In the genomic region with DNA sequence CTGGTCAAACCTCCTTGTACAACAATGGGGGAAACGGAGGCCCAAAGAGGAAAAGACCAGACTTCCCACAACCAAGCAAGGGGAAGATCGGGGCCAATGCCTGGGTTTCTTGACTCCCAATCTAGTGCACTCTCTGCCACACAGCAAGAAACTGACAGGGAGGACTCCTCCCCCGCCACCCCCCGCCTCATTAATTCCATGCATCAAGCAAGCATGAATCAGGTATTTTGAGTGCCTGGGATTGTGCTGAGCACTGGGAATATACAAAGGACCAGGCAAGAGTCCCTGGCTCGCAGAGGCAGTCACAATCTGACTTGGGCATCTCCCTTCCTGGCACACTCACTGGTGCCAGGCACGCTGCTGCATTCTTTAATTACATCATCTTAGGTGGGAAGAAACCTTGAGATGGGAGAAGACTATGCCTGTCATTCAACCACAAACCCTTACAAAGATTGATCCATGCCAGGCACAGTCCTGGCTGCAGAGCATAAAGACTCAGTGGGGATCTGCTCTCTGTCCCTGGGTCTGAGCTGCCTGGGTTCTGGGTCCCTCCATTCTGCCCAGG, we compare ENCODE assay signal across 22 cellular contexts. TPM values are rescaled to one million over a fixed set of nuclear protein-coding genes. Genes with fewer than 3 reads are reported as not detected.
DNase-seq lines count a peak whose midpoint lies in the region; ATAC-seq and TF ChIP-seq lines count a peak whose summit lies in the region.
"Had no signal": no experiment of that assay in that cellular context is flagged by ENCODE, and none has a peak within 500 bp of the region (broad histone marks: within the 10 kb centered on the region; RNA-seq: fewer than 3 reads in every experiment).

No MANE protein-coding gene starts in this region.

- H3K36me3 ChIP-seq in mammary epithelial cell (ENCODE audit: insufficient read depth, low read length) (no peaks in the 10 kb centered on the region), HAP-1 (replicated peaks) (no peaks in the 10 kb centered on the region), upper lobe of left lung (no peaks in the 10 kb centered on the region)
- no peaks in the 10 kb centered on the region for H3K36me3 ChIP-seq in naive thymus-derived CD4-positive, alpha-beta T cell (ENCODE audit: control insufficient read depth in 2 of 3, insufficient read depth in 3 of 3, low read length in 3 of 3)
- H3K36me3 ChIP-seq: BE2C; BLaER1 treated with 17β-estradiol and CSF1 and Interleukin-3, amounts not matched to agents 10 nM and 100 nM had no signal

- BruUV-seq in mammary epithelial cell (replicated peaks; lab: Mats Ljungman, UMichigan) (no TSS peak), MCF 10A (replicated peaks; lab: Mats Ljungman, UMichigan) (no TSS peak)

- in situ Hi-C loops in mammary epithelial cell (cut with MboI; ENCODE audit: low sequenced_read_pairs in 2 of 2) (loop anchor here in 1 of 2 donors (10.0 kb wide), 1 partner anchor 199 kb away; a partner anchor contains a TSS), HAP-1 (cut with MboI; ENCODE audit: low sequenced_read_pairs) (no loop called here)

- TF ChIP-seq EP300 in upper lobe of left lung (IDR thresholded peaks at IDR 0.05), result no peak

- TF ChIP-seq POLR2A in upper lobe of left lung (IDR thresholded peaks at IDR 0.05), result no peak

- DNase-seq in mammary epithelial cell (peak; percentile 17), MCF 10A (ENCODE audit: unreplicated experiment) (no peak), head of caudate nucleus (peak in 30 of 42 donors; percentile 18 to 71 (median 48)), right cardiac atrium (no peak), HAP-1 (ENCODE audit: low spot score in 2 of 2) (no peak), upper lobe of left lung (no peak)
- no peak for DNase-seq in naive thymus-derived CD4-positive, alpha-beta T cell
- DNase-seq in stimulated activated effector memory CD8-positive, alpha-beta T cell treated with anti-CD3 and anti-CD28 coated beads, Interleukin-12 subunit alpha, Interleukin-12 subunit beta, amount 100 ng/mL, for 72 hours (ENCODE audit: low spot score in 2 of 2), result no peak
- DNase-seq: 8988T; ACHN; AML-193; BE2C; CD4-positive, alpha-beta T cell; CD8-positive, alpha-beta memory T cell; DMS 273 treated with DMSO at 0.1 percent for 48 hours; DMS79 treated with DMSO at 0.1 percent for 48 hours; GF-D8; GOT3; HCEC 1CT had no signal

- no peaks in the 10 kb centered on the region for H3K9me3 Mint-ChIP-seq in MCF 10A (ENCODE audit: unreplicated experiment)
- H3K9me3 Mint-ChIP-seq in naive thymus-derived CD4-positive, alpha-beta T cell, result no peaks in the 10 kb centered on the region
- no peaks in the 10 kb centered on the region for H3K9me3 Mint-ChIP-seq in stimulated activated effector memory CD8-positive, alpha-beta T cell treated with anti-CD3 and anti-CD28 coated beads, Interleukin-12 subunit alpha, Interleukin-12 subunit beta, amount 100 ng/mL, for 72 hours
- H3K9me3 Mint-ChIP-seq: CD14-positive monocyte; CD4-positive, alpha-beta T cell; CD8-positive, alpha-beta memory T cell had no signal

- H3K4me2 ChIP-seq in mammary epithelial cell (ENCODE audit: insufficient read depth, low read depth, low read length), result no peak overlapping the region
- H3K4me2 ChIP-seq: A549; BLaER1 treated with 17β-estradiol and CSF1 and Interleukin-3, amounts not matched to agents 10 nM and 100 nM had no signal

- no peaks in the 10 kb centered on the region for H3K27me3 Mint-ChIP-seq in MCF 10A (ENCODE audit: insufficient read depth, unreplicated experiment)
- H3K27me3 Mint-ChIP-seq in naive thymus-derived CD4-positive, alpha-beta T cell, result no peaks in the 10 kb centered on the region
- H3K27me3 Mint-ChIP-seq: CD4-positive, alpha-beta T cell had no signal

- H4K20me1 ChIP-seq in mammary epithelial cell (ENCODE audit: insufficient read depth, low read length), result no peaks in the 10 kb centered on the region
- H4K20me1 ChIP-seq: BLaER1 treated with 17β-estradiol and CSF1 and Interleukin-3, amounts not matched to agents 10 nM and 100 nM had no signal

- H3K9me3 ChIP-seq in mammary epithelial cell (replicated peaks; ENCODE audit: insufficient read depth, low read length) (no peaks in the 10 kb centered on the region), right cardiac atrium (ENCODE audit: control insufficient read depth, low read length) (no peaks in the 10 kb centered on the region), HAP-1 (no peaks in the 10 kb centered on the region), upper lobe of left lung (no peaks in the 10 kb centered on the region)
- no peaks in the 10 kb centered on the region for H3K9me3 ChIP-seq in naive thymus-derived CD4-positive, alpha-beta T cell (ENCODE audit: control insufficient read depth in 2 of 3, low read length in 3 of 3)
- H3K9me3 ChIP-seq: A549; BE2C; BLaER1 treated with 17β-estradiol and CSF1 and Interleukin-3, amounts not matched to agents 10 nM and 100 nM had no signal

- no peak overlapping the region for H3K9ac ChIP-seq in mammary epithelial cell (ENCODE audit: insufficient read depth, low read length)
- H3K9ac ChIP-seq: BLaER1 treated with 17β-estradiol and CSF1 and Interleukin-3, amounts not matched to agents 10 nM and 100 nM had no signal

- H3K27me3 ChIP-seq in mammary epithelial cell (ENCODE audit: insufficient read depth, low read length), result no peaks in the 10 kb centered on the region
- no peaks in the 10 kb centered on the region for H3K27me3 ChIP-seq in naive thymus-derived CD4-positive, alpha-beta T cell (ENCODE audit: control insufficient read depth in 2 of 2, insufficient read depth in 2 of 2, low read length in 2 of 2)
- H3K27me3 ChIP-seq in right cardiac atrium (ENCODE audit: control insufficient read depth, insufficient read depth), result no peaks in the 10 kb centered on the region
- no peaks in the 10 kb centered on the region for H3K27me3 ChIP-seq in HAP-1 (ENCODE audit: low read depth)
- H3K27me3 ChIP-seq in upper lobe of left lung, result no peaks in the 10 kb centered on the region

- H3K4me3 ChIP-seq in mammary epithelial cell (replicated peaks in 1 of 3; ENCODE audit: insufficient read depth in 1 of 3, low read depth in 2 of 3, low read length in 3 of 3) (no peak overlapping the region), right cardiac atrium (ENCODE audit: low read length) (no peak overlapping the region), HAP-1 (no peak overlapping the region), upper lobe of left lung (no peak overlapping the region)
- no peak overlapping the region for H3K4me3 ChIP-seq in naive thymus-derived CD4-positive, alpha-beta T cell (ENCODE audit: low read length)
- H3K4me3 ChIP-seq: A549; BLaER1 treated with 17β-estradiol and CSF1 and Interleukin-3, amounts not matched to agents 10 nM and 100 nM had no signal

- 49% methylated on average over 6 of the region's 6 CpGs for WGBS in mammary epithelial cell (ENCODE audit: low coverage, missing lambda C conversion rate)
- WGBS in right cardiac atrium, result 84% methylated on average over 6 of the region's 6 CpGs
- 81 to 86% methylated on average over 6 of the region's 6 CpGs for WGBS in upper lobe of left lung, 2 donors

- H3K4me1 ChIP-seq in mammary epithelial cell (ENCODE audit: insufficient read depth, low read length) (peaks cover 4% of the 10 kb centered on the region), right cardiac atrium (ENCODE audit: control insufficient read depth, insufficient read depth, low read length) (no peaks in the 10 kb centered on the region), HAP-1 (peaks cover 4% of the 10 kb centered on the region; the same call in 1 of the 2 replicates), upper lobe of left lung (peaks cover 13 to 24% (median 16%) of the 10 kb centered on the region in 4 donors)
- H3K4me1 ChIP-seq in naive thymus-derived CD4-positive, alpha-beta T cell (ENCODE audit: control insufficient read depth in 2 of 2, insufficient read depth in 2 of 2, low read length in 2 of 2), result peaks cover 14 to 31% of the 10 kb centered on the region in 2 donors

- no peaks in the 10 kb centered on the region for H3K79me2 ChIP-seq in mammary epithelial cell (ENCODE audit: insufficient read depth, low read length)

- no peak for TF ChIP-seq CTCF in mammary epithelial cell (conservative IDR thresholded peaks at IDR 0.05 in 1 of 2, IDR thresholded peaks at IDR 0.05 in 1 of 2; ENCODE audit: extremely low read depth in 1 of 2, insufficient read depth in 1 of 2, low read depth in 1 of 2, low read length in 2 of 2)
- TF ChIP-seq CTCF in MCF 10A (IDR thresholded peaks at IDR 0.05; ENCODE audit: unreplicated experiment), result no peak
- no peak for TF ChIP-seq CTCF in upper lobe of left lung (IDR thresholded peaks at IDR 0.05)

- H3K27ac ChIP-seq in mammary epithelial cell (ENCODE audit: insufficient read depth, low read depth, low read length) (no peak overlapping the region), right cardiac atrium (ENCODE audit: low read length) (no peak overlapping the region), upper lobe of left lung (no peak overlapping the region)
- H3K27ac ChIP-seq in naive thymus-derived CD4-positive, alpha-beta T cell (ENCODE audit: low read depth, low read length), result no peak overlapping the region
- H3K27ac ChIP-seq: A549; BLaER1 treated with 17β-estradiol and CSF1 and Interleukin-3, amounts not matched to agents 10 nM and 100 nM had no signal

- dilution Hi-C loops in mammary epithelial cell (cut with HindIII; ENCODE audit: low sequenced_read_pairs), result loop anchor here (5.0 to 10.0 kb wide), 3 partner anchors 43 to 309 kb away; a partner anchor contains a TSS

- no peaks in the 10 kb centered on the region for H3K36me3 Mint-ChIP-seq in MCF 10A (ENCODE audit: insufficient read depth, unreplicated experiment)
- peaks cover 0 to 1% (median 0%) of the 10 kb centered on the region in 5 donors for H3K36me3 Mint-ChIP-seq in naive thymus-derived CD4-positive, alpha-beta T cell
- peaks cover 6% of the 10 kb centered on the region for H3K36me3 Mint-ChIP-seq in stimulated activated effector memory CD8-positive, alpha-beta T cell treated with anti-CD3 and anti-CD28 coated beads, Interleukin-12 subunit alpha, Interleukin-12 subunit beta, amount 100 ng/mL, for 72 hours

- POLR2A ChIA-PET in MCF 10A (lab: Yijun Ruan, JAX), result interaction anchor here (4.4 kb wide), 1 partner anchor 108 kb away, joined by 33 read pairs; no protein-coding TSS in a partner anchor
- POLR2A ChIA-PET in naive thymus-derived CD4-positive, alpha-beta T cell (lab: Charles Lee), result interaction anchor here (4.4 kb wide), 1 partner anchor 108 kb away, joined by 37 read pairs; no protein-coding TSS in a partner anchor

- no peaks in the 10 kb centered on the region for H3K4me1 Mint-ChIP-seq in MCF 10A (ENCODE audit: insufficient read depth, unreplicated experiment)
- H3K4me1 Mint-ChIP-seq in naive thymus-derived CD4-positive, alpha-beta T cell, result peaks cover 26 to 48% (median 40%) of the 10 kb centered on the region in 7 donors
- H3K4me1 Mint-ChIP-seq in stimulated activated effector memory CD8-positive, alpha-beta T cell treated with anti-CD3 and anti-CD28 coated beads, Interleukin-12 subunit alpha, Interleukin-12 subunit beta, amount 100 ng/mL, for 72 hours, result peaks cover 36% of the 10 kb centered on the region

- H3K27ac Mint-ChIP-seq in MCF 10A (ENCODE audit: low read depth, unreplicated experiment), result no peak overlapping the region
- peak overlapping the region in 6 of 9 donors; percentile 11 to 62 (median 34) for H3K27ac Mint-ChIP-seq in naive thymus-derived CD4-positive, alpha-beta T cell
- H3K27ac Mint-ChIP-seq in stimulated activated effector memory CD8-positive, alpha-beta T cell treated with anti-CD3 and anti-CD28 coated beads, Interleukin-12 subunit alpha, Interleukin-12 subunit beta, amount 100 ng/mL, for 72 hours, result peak overlapping the region; percentile 34
- H3K27ac Mint-ChIP-seq: CD4-positive, alpha-beta T cell had no signal

- intact Hi-C loops in mammary epithelial cell (cut with micrococcal nuclease), result loop anchor here (2.0 to 5.0 kb wide), 2 partner anchors 57 to 412 kb away; no protein-coding TSS in a partner anchor
- intact Hi-C loops in MCF 10A (cut with micrococcal nuclease), result loop anchor here (10.0 kb wide), 1 partner anchor 409 kb away; no protein-coding TSS in a partner anchor
- intact Hi-C loops in head of caudate nucleus (cut with DNase I), result loop anchor here (2.0 kb wide), 2 partner anchors 107 to 255 kb away; no protein-coding TSS in a partner anchor
- intact Hi-C loops in naive thymus-derived CD4-positive, alpha-beta T cell (cut with micrococcal nuclease), result loop anchor here (2.0 to 10.0 kb wide), 6 partner anchors 42 to 993 kb away; a partner anchor contains a TSS
- intact Hi-C loops in right cardiac atrium (cut with DNase I), result loop anchor here in 2 of 4 donors (2.0 to 10.0 kb wide), 5 partner anchors 105 to 289 kb away; a partner anchor contains a TSS

- H3K4me3 Mint-ChIP-seq in MCF 10A (ENCODE audit: unreplicated experiment), result no peak overlapping the region
- H3K4me3 Mint-ChIP-seq in naive thymus-derived CD4-positive, alpha-beta T cell, result no peak overlapping the region
- H3K4me3 Mint-ChIP-seq in stimulated activated effector memory CD8-positive, alpha-beta T cell treated with anti-CD3 and anti-CD28 coated beads, Interleukin-12 subunit alpha, Interleukin-12 subunit beta, amount 100 ng/mL, for 72 hours, result no peak overlapping the region
- H3K4me3 Mint-ChIP-seq: CD14-positive monocyte; CD4-positive, alpha-beta T cell; CD8-positive, alpha-beta memory T cell had no signal

- no peak for ATAC-seq in naive thymus-derived CD4-positive, alpha-beta T cell
- ATAC-seq in stimulated activated effector memory CD8-positive, alpha-beta T cell treated with anti-CD3 and anti-CD28 coated beads, Interleukin-12 subunit alpha, Interleukin-12 subunit beta, amount 100 ng/mL, for 72 hours, result no peak
- no peak for ATAC-seq in right cardiac atrium
- no peak for ATAC-seq in upper lobe of left lung (ENCODE audit: low FRiP score in 2 of 2)
- ATAC-seq: A549 had no signal

- CTCF ChIA-PET in mammary epithelial cell (lab: Charles Lee; ENCODE audit: low non-redundant PET), result no interaction called here
- CTCF ChIA-PET in MCF 10A (lab: Yijun Ruan, JAX), result interaction anchor here (0.6 to 19.1 kb wide), 15 partner anchors 9 to 292 kb away, joined by 3 to 1128 read pairs (median 14); a partner anchor contains a TSS
- CTCF ChIA-PET in naive thymus-derived CD4-positive, alpha-beta T cell (lab: Charles Lee), result interaction anchor here (0.9 to 6.3 kb wide), 7 partner anchors 10 to 290 kb away, joined by 3 to 252 read pairs (median 25); no protein-coding TSS in a partner anchor

- no peak overlapping the region for H2AFZ ChIP-seq in mammary epithelial cell (ENCODE audit: low read depth, low read length)

RNA-seq across cellular contexts. Expression of a gene that starts 4.4 kb away (rescaled TPM):
- 1 to 10 TPM; 5.3 to 6.7 TPM for total RNA-seq in mammary epithelial cell
- 3.6 TPM for polyA plus RNA-seq in mammary epithelial cell
- 8.2 TPM for polyA minus RNA-seq in mammary epithelial cell
- total RNA-seq in MCF 10A (2022), result 1.1 and 1.3 TPM in 2 replicates
- total RNA-seq in naive thymus-derived CD4-positive, alpha-beta T cell, result 10 to 100 TPM in 4 of 5 experiments, 1 to 10 TPM in 1; 5.8 to 18.2 (median 12.4) TPM
- 1 to 10 TPM; 1.6 to 2.1 TPM for polyA plus RNA-seq in naive thymus-derived CD4-positive, alpha-beta T cell
- 1 to 10 TPM; 6.5 to 8.5 (median 7.0) TPM for total RNA-seq in right cardiac atrium
- polyA plus RNA-seq in right cardiac atrium, result 4.1 TPM
- total RNA-seq in upper lobe of left lung, result 10 to 100 TPM in 1 of 6 donors, 1 to 10 TPM in 5; 2.5 to 11.9 (median 4.4) TPM

RNA-seq across cellular contexts. Expression of a gene that starts 55.4 kb away (rescaled TPM):
- under 1 TPM; under 0.01 to 0.52 TPM for total RNA-seq in mammary epithelial cell
- polyA plus RNA-seq in mammary epithelial cell, result 0.09 TPM
- polyA minus RNA-seq in mammary epithelial cell, result not detected
- 0.20 TPM in 1 of 2 replicates, not detected in the other for total RNA-seq in MCF 10A (2022)
- not detected for total RNA-seq in naive thymus-derived CD4-positive, alpha-beta T cell
- not detected for polyA plus RNA-seq in naive thymus-derived CD4-positive, alpha-beta T cell
- total RNA-seq in right cardiac atrium, result under 1 TPM in 1 of 4 donors, not detected in 3; 0.06 TPM
- polyA plus RNA-seq in right cardiac atrium, result 0.02 TPM
- total RNA-seq in upper lobe of left lung, result under 1 TPM in 1 of 6 donors, not detected in 5; 0.07 TPM
- total RNA-seq: CD4-positive, alpha-beta T cell had no signal
- polyA plus RNA-seq: CD14-positive monocyte; CD8-positive, alpha-beta memory T cell had no signal

Comparison
In these comparisons a context has a peak if more than half of its experiments do, and no peak if none do; other contexts are left out.
1. DNase-seq: peak in mammary epithelial cell (single experiment) and head of caudate nucleus (30 of 42); none in MCF 10A (single experiment), naive thymus-derived CD4-positive, alpha-beta T cell (0 of 9), stimulated activated effector memory CD8-positive, alpha-beta T cell treated with anti-CD3 and anti-CD28 coated beads, Interleukin-12 subunit alpha, Interleukin-12 subunit beta, amount 100 ng/mL, for 72 hours (0 of 2), right cardiac atrium (0 of 3), HAP-1 (0 of 2) and upper lobe of left lung (0 of 2).